In genomic region chr3:58528629-58529028, GRCh38 we compare ENCODE assay signal across 10 cellular contexts. TPM values are rescaled to one million over a fixed set of nuclear protein-coding genes. Genes with fewer than 3 reads are reported as not detected.
A peak's percentile ranks its signal among the peaks of the same experiment; 100 is the strongest.
DNase-seq lines count a peak whose midpoint lies in the region; ATAC-seq and TF ChIP-seq lines count a peak whose summit lies in the region.
"Had no signal": no experiment of that assay in that cellular context is flagged by ENCODE, and none has a peak within 500 bp of the region (broad histone marks: within the 10 kb centered on the region; RNA-seq: fewer than 3 reads in every experiment).

No MANE protein-coding gene starts in this region.

- TF ChIP-seq CTCF in BE2C (IDR thresholded peaks at IDR 0.05; ENCODE audit: low read depth, low read length) (no peak), breast epithelium (IDR thresholded peaks at IDR 0.05) (no peak)

- H3K27ac ChIP-seq in breast epithelium: peak overlapping the region; percentile 41 to 50
- H3K27ac ChIP-seq: SJCRH30 had no signal

- H3K4me3 ChIP-seq in BE2C (ENCODE audit: low read depth, low read length) (no peak overlapping the region), breast epithelium (no peak overlapping the region)
- H3K4me3 ChIP-seq: SJCRH30 had no signal

- no peaks in the 10 kb centered on the region for H3K9me3 ChIP-seq in BE2C
- H3K9me3 ChIP-seq in breast epithelium: no peaks in the 10 kb centered on the region
- H3K9me3 ChIP-seq: SJCRH30 had no signal

- H3K36me3 ChIP-seq in BE2C: no peaks in the 10 kb centered on the region
- no peaks in the 10 kb centered on the region for H3K36me3 ChIP-seq in breast epithelium
- H3K36me3 ChIP-seq: SJCRH30 had no signal

- ATAC-seq in GM19351 (IDR thresholded peaks at IDR 0.05; ENCODE audit: unreplicated experiment) (no peak), HG03432 (IDR thresholded peaks at IDR 0.05; ENCODE audit: unreplicated experiment) (no peak)
- ATAC-seq: activated CD8-positive, alpha-beta T cell treated with anti-CD3 and anti-CD28 coated beads, Interleukin-2, amount 10 ng/mL, durations not matched to agents 7 days and 5 days had no signal

- H3K4me1 ChIP-seq in BE2C: no peaks in the 10 kb centered on the region
- peaks cover 0 to 3% of the 10 kb centered on the region in 2 donors for H3K4me1 ChIP-seq in breast epithelium
- H3K4me1 ChIP-seq: SJCRH30 had no signal

- DNase-seq in BE2C: peak; percentile 35
- peak; percentile 26 for DNase-seq in LHCN-M2 (ENCODE audit: low read depth)
- peak; percentile 76 to 79 for DNase-seq in breast epithelium (ENCODE audit: low spot score in 2 of 2)
- DNase-seq in kidney tubule cell (ENCODE audit: low spot score): peak; percentile 75
- DNase-seq in activated naive CD4-positive, alpha-beta T cell (lab: John Stamatoyannopoulos, UW): no peak
- no peak for DNase-seq in stimulated activated CD4-positive, alpha-beta T cell treated with anti-CD3 and anti-CD28 coated beads, Interleukin-12 subunit alpha, Interleukin-12 subunit beta, amount 100 ng/mL, for 4 hours
- DNase-seq: activated CD8-positive, alpha-beta T cell treated with anti-CD3 and anti-CD28 coated beads, Interleukin-2, amount 10 ng/mL, durations not matched to agents 7 days and 5 days had no signal

- intact Hi-C loops in breast epithelium (cut with DNase I; ENCODE audit: low total_unique reads): no loop called here

- TF ChIP-seq POLR2A in breast epithelium (IDR thresholded peaks at IDR 0.05): no peak

- H3K27me3 ChIP-seq in BE2C (no peaks in the 10 kb centered on the region), breast epithelium (no peaks in the 10 kb centered on the region)
- H3K27me3 ChIP-seq: SJCRH30 had no signal

RNA-seq across cellular contexts. Expression of gene ACOX2, which starts 8.4 kb away (rescaled TPM):
- not detected for polyA plus RNA-seq in BE2C (2012; ENCODE audit: insufficient read depth, insufficient read length, low read depth)
- total RNA-seq in LHCN-M2 (2014; rRNA removed) (2.4 and 2.7 TPM in 2 replicates), breast epithelium (10 to 100 TPM; 12.1 to 31.5 (median 17.6) TPM)
- 0.50 TPM for polyA plus RNA-seq in LHCN-M2 (2012)
- total RNA-seq: activated CD8-positive, alpha-beta T cell treated with anti-CD3 and anti-CD28 coated beads, Interleukin-2, amount 10 ng/mL, durations not matched to agents 7 days and 5 days had no signal

RNA-seq across cellular contexts. Expression of gene KCTD6, which starts 36.7 kb away (rescaled TPM):
- 8.0 TPM for polyA plus RNA-seq in BE2C (2012; ENCODE audit: insufficient read depth, insufficient read length, low read depth)
- total RNA-seq in LHCN-M2 (2014; rRNA removed) (7.1 and 10.7 TPM in 2 replicates), breast epithelium (10 to 100 TPM; 15.4 to 30.7 (median 16.3) TPM)
- polyA plus RNA-seq in LHCN-M2 (2012): 3.7 TPM

RNA-seq across cellular contexts. Expression of gene FAM107A, which starts 48.6 kb away (rescaled TPM):
- polyA plus RNA-seq in BE2C (2012; ENCODE audit: insufficient read depth, insufficient read length, low read depth): not detected
- not detected in 2 replicates for total RNA-seq in LHCN-M2 (2014; rRNA removed)
- 0.02 TPM for polyA plus RNA-seq in LHCN-M2 (2012)
- 10 to 100 TPM; 17.7 to 64.5 (median 31.9) TPM for total RNA-seq in breast epithelium
- total RNA-seq: activated CD8-positive, alpha-beta T cell treated with anti-CD3 and anti-CD28 coated beads, Interleukin-2, amount 10 ng/mL, durations not matched to agents 7 days and 5 days had no signal

Comparison
In these comparisons a context has a peak if more than half of its experiments do, and no peak if none do; other contexts are left out.
1. DNase-seq: peak in BE2C (single experiment), LHCN-M2 (single experiment), breast epithelium (2 of 2) and kidney tubule cell (single experiment); none in activated naive CD4-positive, alpha-beta T cell (0 of 4) and stimulated activated CD4-positive, alpha-beta T cell treated with anti-CD3 and anti-CD28 coated beads, Interleukin-12 subunit alpha, Interleukin-12 subunit beta, amount 100 ng/mL, for 4 hours (single experiment).
2. RNA of gene FAM107A, which starts 48.6 kb away (total RNA-seq): 17.7 to 64.5 TPM in breast epithelium; not detected in LHCN-M2; every median in the first group is over 10 times any median in the second.